In genomic region chr20:34377072-34377847, GRCh38 we compare ENCODE assay signal across 12 cellular contexts. TPM values are rescaled to one million over a fixed set of nuclear protein-coding genes. Genes with fewer than 3 reads are reported as not detected.
A peak's percentile ranks its signal among the peaks of the same experiment; 100 is the strongest.
DNase-seq lines count a peak whose midpoint lies in the region; ATAC-seq and TF ChIP-seq lines count a peak whose summit lies in the region.
"Had no signal": no experiment of that assay in that cellular context is flagged by ENCODE, and none has a peak within 500 bp of the region (broad histone marks: within the 10 kb centered on the region; RNA-seq: fewer than 3 reads in every experiment).

No MANE protein-coding gene starts in this region.

- DNase-seq in left ventricle myocardium inferior, result no peak
- no peak for DNase-seq in right cardiac atrium
- DNase-seq in T-helper 17 cell, result no peak
- DNase-seq in type B pancreatic cell (ENCODE audit: extremely low spot score, unreplicated experiment), result peak; percentile 64
- no peak for DNase-seq in midbrain (lab: John Stamatoyannopoulos, UW)
- no peak for DNase-seq in left cardiac atrium
- no peak for DNase-seq in KG1 (lab: John Stamatoyannopoulos, UW)
- DNase-seq: BE2C, foreskin keratinocyte, NCI-H69 had no signal

- H3K4me1 Mint-ChIP-seq in T-helper 17 cell (peaks cover 9% of the 10 kb centered on the region), type B pancreatic cell (ENCODE audit: unreplicated experiment) (peaks cover 15% of the 10 kb centered on the region)

- H3K4me1 ChIP-seq in left ventricle myocardium inferior, result peaks cover 37% of the 10 kb centered on the region
- H3K4me1 ChIP-seq in right cardiac atrium (ENCODE audit: control insufficient read depth, insufficient read depth, low read length), result peaks cover 2% of the 10 kb centered on the region
- H3K4me1 ChIP-seq: BE2C, foreskin keratinocyte had no signal

- peak overlapping the region; percentile 14 for H3K27ac ChIP-seq in left ventricle myocardium inferior (replicated peaks)
- H3K27ac ChIP-seq in right cardiac atrium (ENCODE audit: low read length), result no peak overlapping the region
- H3K27ac ChIP-seq: foreskin keratinocyte had no signal

- no peaks in the 10 kb centered on the region for H3K9me3 ChIP-seq in left ventricle myocardium inferior (replicated peaks)
- no peaks in the 10 kb centered on the region for H3K9me3 ChIP-seq in right cardiac atrium (ENCODE audit: control insufficient read depth, low read length)
- no peaks in the 10 kb centered on the region for H3K9me3 ChIP-seq in T-helper 17 cell (ENCODE audit: control insufficient read depth, low read length, poor library complexity, severe bottlenecking)
- H3K9me3 ChIP-seq: BE2C had no signal

- no peak overlapping the region for H3K4me3 Mint-ChIP-seq in T-helper 17 cell
- H3K4me3 Mint-ChIP-seq in type B pancreatic cell, result no peak overlapping the region
- H3K4me3 Mint-ChIP-seq: mesothelial cell of epicardium had no signal

- 92% methylated on average over 16 of the region's 16 CpGs for WGBS in right cardiac atrium

- H3K27me3 Mint-ChIP-seq in T-helper 17 cell (no peaks in the 10 kb centered on the region), type B pancreatic cell (no peaks in the 10 kb centered on the region)

- no peak for ATAC-seq in right cardiac atrium
- ATAC-seq in HG02623 (IDR thresholded peaks at IDR 0.05; ENCODE audit: unreplicated experiment), result peak; percentile 53
- no peak for ATAC-seq in T-helper 17 cell
- ATAC-seq in left cardiac atrium, result no peak
- ATAC-seq: foreskin keratinocyte had no signal

- H3K4me3 ChIP-seq in left ventricle myocardium inferior (no peak overlapping the region), right cardiac atrium (ENCODE audit: low read length) (no peak overlapping the region)

- intact Hi-C loops in left ventricle myocardium inferior (cut with micrococcal nuclease), result no loop called here
- intact Hi-C loops in right cardiac atrium (cut with DNase I), result no loop called here
- intact Hi-C loops in left cardiac atrium (cut with DNase I), result loop anchor here in 1 of 2 donors (2.0 kb wide), 1 partner anchor 44 kb away; no protein-coding TSS in a partner anchor

- H3K36me3 ChIP-seq in left ventricle myocardium inferior, result peaks cover 23% of the 10 kb centered on the region

- H3K36me3 Mint-ChIP-seq in T-helper 17 cell (ENCODE audit: low read depth) (peaks cover 3% of the 10 kb centered on the region), type B pancreatic cell (peaks cover 35% of the 10 kb centered on the region)

- H3K27me3 ChIP-seq in left ventricle myocardium inferior (ENCODE audit: low read depth) (no peaks in the 10 kb centered on the region), right cardiac atrium (ENCODE audit: control insufficient read depth, insufficient read depth) (no peaks in the 10 kb centered on the region)
- H3K27me3 ChIP-seq: BE2C, foreskin keratinocyte had no signal

- H3K9me3 Mint-ChIP-seq in type B pancreatic cell, result no peaks in the 10 kb centered on the region
- H3K9me3 Mint-ChIP-seq: mesothelial cell of epicardium had no signal

- H3K27ac Mint-ChIP-seq in T-helper 17 cell, result peak overlapping the region; percentile 29
- peak overlapping the region; percentile 12 for H3K27ac Mint-ChIP-seq in type B pancreatic cell

- TF ChIP-seq CTCF in left ventricle myocardium inferior (IDR thresholded peaks at IDR 0.05; ENCODE audit: borderline replicate concordance) (no peak), type B pancreatic cell (conservative IDR thresholded peaks at IDR 0.05) (no peak)

RNA-seq across cellular contexts. Expression of gene ITCH, which starts 14.2 kb away (rescaled TPM):
- total RNA-seq in left ventricle myocardium inferior (40.1 TPM), right cardiac atrium (10 to 100 TPM; 46.1 to 54.9 (median 49.1) TPM), T-helper 17 cell (10 to 100 TPM; 44.4 to 53.4 TPM), type B pancreatic cell (ENCODE audit: low replicate concordance) (77.2 and 86.4 TPM in 2 replicates), left cardiac atrium (10 to 100 TPM; 38.8 to 45.6 TPM)
- 9.7 TPM for polyA plus RNA-seq in right cardiac atrium
